7 cellular contexts compared by ENCODE assay signal in the genomic region with DNA sequence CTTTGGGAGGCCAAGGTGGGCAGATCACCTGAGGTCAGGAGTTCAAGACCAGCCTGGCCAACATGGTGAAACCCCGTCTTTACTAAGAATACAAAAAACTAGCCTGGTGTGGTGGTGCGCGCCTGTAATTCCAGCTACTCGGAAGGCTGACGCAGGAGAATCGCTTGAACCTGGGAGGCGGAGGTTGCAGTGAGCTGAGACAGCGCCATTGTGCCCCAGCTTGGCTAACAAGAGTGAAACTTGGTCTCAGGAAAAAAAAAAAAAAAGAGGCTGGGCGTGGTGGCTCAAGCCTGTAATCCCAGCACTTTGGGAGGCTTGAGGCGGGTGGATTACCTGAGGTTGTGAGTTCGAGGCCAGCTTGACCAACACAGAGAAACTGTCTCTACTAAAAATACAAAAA. TPM values are rescaled to one million over a fixed set of nuclear protein-coding genes. Genes with fewer than 3 reads are reported as not detected.
A peak's percentile ranks its signal among the peaks of the same experiment; 100 is the strongest.
DNase-seq lines count a peak whose midpoint lies in the region; ATAC-seq, FAIRE-seq and TF ChIP-seq lines count a peak whose summit lies in the region.
"Not testable (repeated sequence)": the region's sequence is repeated elsewhere in the genome, so short reads cannot be mapped to it uniquely, and the experiment has no call there.

No MANE protein-coding gene starts in this region.

- not testable (repeated sequence) for ATAC-seq in activated T-cell treated with anti-CD3 and anti-CD28 coated beads, Interleukin-2, amount 50 U/mL, for 72 hours (replicated peaks in 1 of 2); K562; sciatic nerve

- not testable (repeated sequence) for H3K9me3 ChIP-seq in Caco-2; Loucy (ENCODE audit: insufficient read depth, low read depth, low read length); K562 (replicated peaks; ENCODE audit: control insufficient read depth, insufficient read depth, low read depth, low read length)

- not testable (repeated sequence) for H3K27me3 Mint-ChIP-seq in Caco-2 (ENCODE audit: insufficient read depth, unreplicated experiment); T-helper 2 cell treated with Interferon-gamma antibody and Interleukin-4, amounts not matched to agents 5 μg/mL and 100 μg/mL, for 36 hours (ENCODE audit: low read depth); activated T-cell treated with anti-CD3 and anti-CD28 coated beads, Interleukin-2, amount 50 U/mL, for 72 hours (ENCODE audit: low read depth)

- H3K36me3 Mint-ChIP-seq in Caco-2 (ENCODE audit: insufficient read depth, unreplicated experiment): peaks cover 27% of the 10 kb centered on the region
- H3K36me3 Mint-ChIP-seq in T-helper 2 cell treated with Interferon-gamma antibody and Interleukin-4, amounts not matched to agents 5 μg/mL and 100 μg/mL, for 36 hours (ENCODE audit: low read depth): peaks cover 18% of the 10 kb centered on the region
- H3K36me3 Mint-ChIP-seq in activated T-cell treated with anti-CD3 and anti-CD28 coated beads, Interleukin-2, amount 50 U/mL, for 72 hours (ENCODE audit: insufficient read depth in 2 of 2): not testable (repeated sequence)

- in situ Hi-C loops in K562 (cut with MboI): not testable (repeated sequence)

- H3F3A ChIP-seq in Loucy (ENCODE audit: low read depth): not testable (repeated sequence)

- H3K4me1 Mint-ChIP-seq in Caco-2 (ENCODE audit: low read depth, unreplicated experiment): not testable (repeated sequence)
- peaks cover 37% of the 10 kb centered on the region for H3K4me1 Mint-ChIP-seq in T-helper 2 cell treated with Interferon-gamma antibody and Interleukin-4, amounts not matched to agents 5 μg/mL and 100 μg/mL, for 36 hours (ENCODE audit: low read depth)
- peaks cover 52% of the 10 kb centered on the region for H3K4me1 Mint-ChIP-seq in activated T-cell treated with anti-CD3 and anti-CD28 coated beads, Interleukin-2, amount 50 U/mL, for 72 hours (ENCODE audit: low read depth)

- H3K9me3 Mint-ChIP-seq in Caco-2 (ENCODE audit: unreplicated experiment); T-helper 2 cell treated with Interferon-gamma antibody and Interleukin-4, amounts not matched to agents 5 μg/mL and 100 μg/mL, for 36 hours; activated T-cell treated with anti-CD3 and anti-CD28 coated beads, Interleukin-2, amount 50 U/mL, for 72 hours: not testable (repeated sequence)

- peak overlapping the region; percentile 79 for H3K4me3 Mint-ChIP-seq in Caco-2 (ENCODE audit: unreplicated experiment)
- H3K4me3 Mint-ChIP-seq in T-helper 2 cell treated with Interferon-gamma antibody and Interleukin-4, amounts not matched to agents 5 μg/mL and 100 μg/mL, for 36 hours: peak overlapping the region; percentile 95
- peak overlapping the region; percentile 92 to 93 for H3K4me3 Mint-ChIP-seq in activated T-cell treated with anti-CD3 and anti-CD28 coated beads, Interleukin-2, amount 50 U/mL, for 72 hours

- POLR2A ChIA-PET in Caco-2 (lab: Charles Lee): not testable (repeated sequence)
- POLR2A ChIA-PET in K562 (lab: Yijun Ruan, JAX): interaction anchor here (0.9 to 10.4 kb wide), 6 partner anchors 8 to 41 kb away, joined by 3 to 133 read pairs (median 16); no protein-coding TSS in a partner anchor

- H3K9me1 ChIP-seq in K562 (ENCODE audit: control insufficient read depth, insufficient read depth, low read length): not testable (repeated sequence)

- intact Hi-C loops in Caco-2 (cut with micrococcal nuclease; ENCODE audit: unreplicated experiment): loop anchor here (5.0 kb wide), 1 partner anchor 319 kb away; a partner anchor contains a TSS
- intact Hi-C loops in K562 (cut with micrococcal nuclease): not testable (repeated sequence)
- intact Hi-C loops in sciatic nerve (cut with DNase I): loop anchor here (2.0 kb wide), 1 partner anchor 39 kb away; no protein-coding TSS in a partner anchor

- not testable (repeated sequence) for H3K36me3 ChIP-seq in Caco-2 (ENCODE audit: control insufficient read depth, insufficient read depth, low read length); Loucy (ENCODE audit: insufficient read depth, low read length); K562 (ENCODE audit: control insufficient read depth, insufficient read depth, low read length)

- 80% methylated on average over 10 of the region's 11 CpGs for WGBS in K562 (ENCODE audit: insufficient coverage, low coverage, missing lambda C conversion rate)

- not testable (repeated sequence) for H3K4me3 ChIP-seq in Caco-2 (ENCODE audit: low read depth, low read length)
- H3K4me3 ChIP-seq in Loucy (ENCODE audit: low read length, poor library complexity, severe bottlenecking): peak overlapping the region; percentile 93
- peak overlapping the region; percentile 62; the same call in 1 of the 2 replicates for H3K4me3 ChIP-seq in K562

- CTCF ChIA-PET in Caco-2 (lab: Charles Lee); K562 (lab: Yijun Ruan, JAX; ENCODE audit: low intra/inter-chr PET ratio): not testable (repeated sequence)

- DNase-seq in Caco-2; T-helper 2 cell treated with Interferon-gamma antibody and Interleukin-4, amounts not matched to agents 5 μg/mL and 100 μg/mL, for 36 hours (ENCODE audit: low spot score); activated T-cell treated with anti-CD3 and anti-CD28 coated beads, Interleukin-2, amount 50 U/mL, for 72 hours: not testable (repeated sequence)
- DNase-seq in K562 (ENCODE audit: extremely low read depth in 1 of 4, low spot score in 3 of 4) (peak in 1 of 4 experiments; percentile 32), mesenteric fat pad (ENCODE audit: low spot score) (peak; percentile 39), sciatic nerve (ENCODE audit: low spot score) (peak; percentile 52)

- H3K4me1 ChIP-seq in Caco-2: not testable (repeated sequence)
- peaks cover 39% of the 10 kb centered on the region for H3K4me1 ChIP-seq in Loucy (ENCODE audit: insufficient read depth, low read length, poor library complexity, severe bottlenecking)
- H3K4me1 ChIP-seq in K562 (replicated peaks in 1 of 2; ENCODE audit: control insufficient read depth in 2 of 2, insufficient read depth in 2 of 2, low read length in 2 of 2): peaks cover 6 to 27% of the 10 kb centered on the region in 2 experiments

- not testable (repeated sequence) for H2AFZ ChIP-seq in Loucy (ENCODE audit: low read length); K562 (ENCODE audit: low read depth, low read length)

- peaks cover 70% of the 10 kb centered on the region for H3K79me2 ChIP-seq in Loucy (ENCODE audit: insufficient read depth, low read length)
- peaks cover 62% of the 10 kb centered on the region for H3K79me2 ChIP-seq in K562 (ENCODE audit: control insufficient read depth, insufficient read depth, low read length)

- not testable (repeated sequence) for BruUV-seq in Caco-2 (replicated peaks; lab: Mats Ljungman, UMichigan); K562 (replicated peaks; lab: Mats Ljungman, UMichigan)

- not testable (repeated sequence) for H3K27ac Mint-ChIP-seq in Caco-2 (ENCODE audit: unreplicated experiment)
- peak overlapping the region; percentile 60 for H3K27ac Mint-ChIP-seq in T-helper 2 cell treated with Interferon-gamma antibody and Interleukin-4, amounts not matched to agents 5 μg/mL and 100 μg/mL, for 36 hours
- H3K27ac Mint-ChIP-seq in activated T-cell treated with anti-CD3 and anti-CD28 coated beads, Interleukin-2, amount 50 U/mL, for 72 hours: peak overlapping the region; percentile 96

- H3K4me2 ChIP-seq in Loucy (ENCODE audit: low read depth, low read length, poor library complexity, severe bottlenecking): peak overlapping the region; percentile 59
- peak overlapping the region; percentile 91; the same call in 1 of the 2 replicates for H3K4me2 ChIP-seq in K562 (ENCODE audit: insufficient read depth, low read length)

- not testable (repeated sequence) for TF ChIP-seq CTCF in Caco-2 (IDR thresholded peaks at IDR 0.05; ENCODE audit: insufficient read depth in 1 of 2, low read depth in 1 of 2, low read length in 1 of 2, severe bottlenecking in 1 of 2, unreplicated experiment in 1 of 2); Loucy (conservative IDR thresholded peaks at IDR 0.05; ENCODE audit: low read length); K562 (IDR thresholded peaks at IDR 0.05 in 2 of 3, conservative IDR thresholded peaks at IDR 0.05 in 1 of 3; ENCODE audit: insufficient read depth in 2 of 3, low read depth in 1 of 3, low read length in 3 of 3)

- H3K9ac ChIP-seq in Loucy (ENCODE audit: low read depth, low read length, poor library complexity, severe bottlenecking) (peak overlapping the region; percentile 84), K562 (ENCODE audit: insufficient read depth in 1 of 2, low read depth in 2 of 2, low read length in 2 of 2) (peak overlapping the region; percentile 46 to 88)

- not testable (repeated sequence) for TF ChIP-seq POLR2A in K562 (conservative IDR thresholded peaks at IDR 0.05)

- not testable (repeated sequence) for TF ChIP-seq RAD21 in K562 (CRISPR knock-in tag; conservative IDR thresholded peaks at IDR 0.05 in 1 of 2, IDR thresholded peaks at IDR 0.05 in 1 of 2)

- H3K27ac ChIP-seq in K562 (ENCODE audit: extremely low read depth, low read depth, low read length): 0 out of 3 replicates have a peak overlapping the region, but pooled peaks have one; percentile 97

- FAIRE-seq in K562 (lab: Jason Lieb, UNC): not testable (repeated sequence)

- TF ChIP-seq EP300 in K562 (IDR thresholded peaks at IDR 0.05; ENCODE audit: low read length): not testable (repeated sequence)

- not testable (repeated sequence) for H3K9me2 ChIP-seq in Loucy (replicated peaks; ENCODE audit: low read depth, low read length)

- not testable (repeated sequence) for H3K27me3 ChIP-seq in Caco-2 (replicated peaks; ENCODE audit: control insufficient read depth, insufficient read depth, low read length); Loucy (ENCODE audit: insufficient read depth, low read length, poor library complexity, severe bottlenecking); K562 (ENCODE audit: control insufficient read depth in 2 of 2, insufficient read depth in 2 of 2, low read length in 2 of 2)

- peaks cover 15% of the 10 kb centered on the region for H4K20me1 ChIP-seq in Loucy (ENCODE audit: insufficient read depth, low read length, poor library complexity, severe bottlenecking)
- not testable (repeated sequence) for H4K20me1 ChIP-seq in K562 (replicated peaks; ENCODE audit: control insufficient read depth, insufficient read depth, low read length)

RNA-seq across cellular contexts. Expression of a gene that starts 1.5 kb away (rescaled TPM):
- total RNA-seq in Caco-2 (2022): 46.4 and 47.3 TPM in 2 replicates
- 10 to 100 TPM; 53.5 to 56.9 TPM for total RNA-seq in activated T-cell treated with anti-CD3 and anti-CD28 coated beads, Interleukin-2, amount 50 U/mL, for 72 hours
- 154 and 372 TPM in 2 replicates for total RNA-seq in K562 (2011; cell fraction: chromatin; rRNA removed; ENCODE audit: low replicate concordance)
- 64.2 and 82.1 TPM in 2 replicates for total RNA-seq in K562 (2011; cell fraction: nucleolus; rRNA removed)
- 125 and 165 TPM in 2 replicates for total RNA-seq in K562 (2011; cell fraction: nucleoplasm; rRNA removed)
- total RNA-seq in K562 (2014; rRNA removed): 27.2 and 27.8 TPM in 2 replicates
- total RNA-seq in K562 (2014; rRNA removed; fragmentation: Illumina TruSeq; extraction: Trizol): 29.9 and 36.1 TPM in 2 replicates
- total RNA-seq in K562 (2015; rRNA removed; fragmentation: Illumina TruSeq; extraction: Trizol): 24.5 and 29.1 TPM in 2 replicates
- total RNA-seq in K562 (2021): 72.1 and 80.2 TPM in 2 replicates
- polyA plus RNA-seq in K562 (2011; rRNA removed): 11.9 and 16.4 TPM in 2 replicates
- polyA plus RNA-seq in K562 (2011; cell fraction: cytosol; rRNA removed): 9.5 and 13.0 TPM in 2 replicates
- polyA plus RNA-seq in K562 (2011; cell fraction: nucleus; rRNA removed): 46.3 and 63.2 TPM in 2 replicates
- 54.0 and 72.6 TPM in 2 replicates for polyA plus RNA-seq in K562 (2012)
- 87.5 and 87.6 TPM in 2 replicates for polyA plus RNA-seq in K562 (2014; fragmentation: Illumina TruSeq; extraction: Trizol)
- polyA plus RNA-seq in K562 (2014; fragmentation: Nextera tagmentation; extraction: Ambion mirVana): 10 to 100 TPM in 1 of 2 experiments, 1 to 10 TPM in 1; 5.7 to 13.1 TPM
- polyA plus RNA-seq in K562 (2014; rRNA removed): 31.9 and 34.6 TPM in 2 replicates
- polyA minus RNA-seq in K562 (2011; rRNA and poly(A)+ RNA removed): 52.8 and 75.1 TPM in 2 replicates
- 38.6 and 44.5 TPM in 2 replicates for polyA minus RNA-seq in K562 (2011; cell fraction: cytosol; rRNA and poly(A)+ RNA removed)
- 32.0 and 67.9 TPM in 2 replicates for polyA minus RNA-seq in K562 (2011; cell fraction: nucleus; rRNA and poly(A)+ RNA removed)
- total RNA-seq in mesenteric fat pad: 92.0 TPM
- 97.7 TPM for total RNA-seq in sciatic nerve

RNA-seq across cellular contexts. Expression of a gene that starts 38.6 kb away (rescaled TPM):
- total RNA-seq in Caco-2 (2022) (1.8 and 1.9 TPM in 2 replicates), K562 (2014; rRNA removed) (40.7 and 76.9 TPM in 2 replicates), K562 (2014; rRNA removed; fragmentation: Illumina TruSeq; extraction: Trizol) (41.3 and 45.7 TPM in 2 replicates), K562 (2015; rRNA removed; fragmentation: Illumina TruSeq; extraction: Trizol) (19.4 and 21.8 TPM in 2 replicates), K562 (2021) (5.1 and 5.9 TPM in 2 replicates), mesenteric fat pad (1.3 TPM), sciatic nerve (1.5 TPM)
- 1 to 10 TPM; 2.2 to 2.9 TPM for total RNA-seq in activated T-cell treated with anti-CD3 and anti-CD28 coated beads, Interleukin-2, amount 50 U/mL, for 72 hours
- 2.3 and 3.2 TPM in 2 replicates for total RNA-seq in K562 (2011; cell fraction: chromatin; rRNA removed; ENCODE audit: low replicate concordance)
- total RNA-seq in K562 (2011; cell fraction: nucleolus; rRNA removed): 2.8 TPM in 2 replicates
- 4.1 and 4.2 TPM in 2 replicates for total RNA-seq in K562 (2011; cell fraction: nucleoplasm; rRNA removed)
- polyA plus RNA-seq in K562 (2011; rRNA removed) (26.3 and 27.6 TPM in 2 replicates), K562 (2014; fragmentation: Illumina TruSeq; extraction: Trizol) (17.6 and 18.9 TPM in 2 replicates), K562 (2014; fragmentation: Nextera tagmentation; extraction: Ambion mirVana) (10 to 100 TPM; 20.4 to 25.8 TPM), K562 (2014; rRNA removed) (13.2 and 27.2 TPM in 2 replicates)
- 3.9 and 8.7 TPM in 2 replicates for polyA plus RNA-seq in K562 (2011; cell fraction: cytosol; rRNA removed)
- 2.2 and 6.0 TPM in 2 replicates for polyA plus RNA-seq in K562 (2011; cell fraction: nucleus; rRNA removed)
- polyA plus RNA-seq in K562 (2012): 9.1 and 25.6 TPM in 2 replicates
- 6.5 and 7.8 TPM in 2 replicates for polyA minus RNA-seq in K562 (2011; rRNA and poly(A)+ RNA removed)
- 9.1 and 15.2 TPM in 2 replicates for polyA minus RNA-seq in K562 (2011; cell fraction: cytosol; rRNA and poly(A)+ RNA removed)
- 0.67 and 3.4 TPM in 2 replicates for polyA minus RNA-seq in K562 (2011; cell fraction: nucleus; rRNA and poly(A)+ RNA removed)
